ENCODE assay signal across 7 cellular contexts in genomic region chr11:46673713-46674462, GRCh38. TPM values are rescaled to one million over a fixed set of nuclear protein-coding genes. Genes with fewer than 3 reads are reported as not detected.
A peak's percentile ranks its signal among the peaks of the same experiment; 100 is the strongest.
DNase-seq lines count a peak whose midpoint lies in the region; ATAC-seq and TF ChIP-seq lines count a peak whose summit lies in the region.
"Had no signal": no experiment of that assay in that cellular context is flagged by ENCODE, and none has a peak within 500 bp of the region (broad histone marks: within the 10 kb centered on the region; RNA-seq: fewer than 3 reads in every experiment).

No MANE protein-coding gene starts in this region.

- peak overlapping the region; percentile 98 for H3K27ac Mint-ChIP-seq in WTC11

- peaks cover 0 to 85% (median 30%) of the 10 kb centered on the region in 9 donors for H3K36me3 ChIP-seq in heart right ventricle
- peaks cover 54 to 81% (median 79%) of the 10 kb centered on the region in 4 donors for H3K36me3 ChIP-seq in stomach

- POLR2A ChIA-PET in WTC11 (lab: Charles Lee) = interaction anchor here (0.6 to 1.2 kb wide), 3 partner anchors 20 to 24 kb away, joined by 3 read pairs; no protein-coding TSS in a partner anchor

- H3K4me3 ChIP-seq in heart right ventricle (no peak overlapping the region), stomach (no peak overlapping the region)

- TF ChIP-seq POLR2A in stomach (IDR thresholded peaks at IDR 0.05) = no peak

- H3K9me3 ChIP-seq in heart right ventricle (no peaks in the 10 kb centered on the region), stomach (no peaks in the 10 kb centered on the region)

- no peaks in the 10 kb centered on the region for H3K27me3 ChIP-seq in heart right ventricle
- no peaks in the 10 kb centered on the region for H3K27me3 ChIP-seq in stomach

- peaks cover 13 to 93% (median 50%) of the 10 kb centered on the region in 9 donors for H3K4me1 ChIP-seq in heart right ventricle
- peaks cover 22 to 85% (median 46%) of the 10 kb centered on the region in 4 donors for H3K4me1 ChIP-seq in stomach

- CTCF ChIA-PET in WTC11 (lab: Charles Lee) = interaction anchor here (0.9 to 2.0 kb wide), 5 partner anchors 27 to 479 kb away, joined by 3 to 7 read pairs (median 5); partner anchors contain the start of genes ARHGAP1, CHRM4 and ZNF408

- H3K27ac ChIP-seq in heart right ventricle (peak overlapping the region; percentile 67 to 88 (median 80)), stomach (peak overlapping the region; percentile 2 to 91 (median 84))

- WGBS in heart right ventricle, 2 donors = 81% methylated on average over 6 of the region's 6 CpGs
- 50 to 74% (median 67%) methylated on average over 3 to 6 of the region's 6 CpGs for WGBS in stomach, 5 donors

- H3K4me1 Mint-ChIP-seq in WTC11 = peaks cover 28% of the 10 kb centered on the region

- H3K9me3 Mint-ChIP-seq in WTC11 = no peaks in the 10 kb centered on the region

- no peak for ATAC-seq in WTC11
- ATAC-seq in heart right ventricle = peak in 2 of 8 donors; percentile 2 to 43

- TF ChIP-seq EP300 in stomach (IDR thresholded peaks at IDR 0.05) = no peak

- no peak for DNase-seq in WTC11 (ENCODE audit: low spot score)
- no peak for DNase-seq in heart right ventricle
- DNase-seq in stomach = no peak
- no peak for DNase-seq in EL
- DNase-seq in GM13976 (ENCODE audit: low spot score) = no peak
- DNase-seq: activated CD8-positive, alpha-beta memory T cell treated with anti-CD3 and anti-CD28 coated beads for 24 hours; NCI-H2227 treated with DMSO at 0.1 percent for 48 hours had no signal

- intact Hi-C loops in heart right ventricle (cut with DNase I) = no loop called here
- intact Hi-C loops in stomach (cut with DNase I; ENCODE audit: low total_unique reads) = no loop called here

- peaks cover 29% of the 10 kb centered on the region for H3K36me3 Mint-ChIP-seq in WTC11

- TF ChIP-seq CTCF in WTC11 (IDR thresholded peaks at IDR 0.05) (no peak), heart right ventricle (IDR thresholded peaks at IDR 0.05) (no peak), stomach (IDR thresholded peaks at IDR 0.05) (no peak), GM13976 (IDR thresholded peaks at IDR 0.05; ENCODE audit: borderline replicate concordance, control extremely low read depth, extremely low read depth, insufficient read depth, missing control alignments) (no peak)

- H3K4me3 Mint-ChIP-seq in WTC11 = peak overlapping the region; percentile 49

- in situ Hi-C loops in GM13976 (cut with MboI; ENCODE audit: low sequenced_read_pairs, unreplicated experiment) = no loop called here

- H3K27me3 Mint-ChIP-seq in WTC11 (ENCODE audit: low read depth) = no peaks in the 10 kb centered on the region

TF ChIP-seq in WTC11, 78 proteins besides CTCF, POLR2A, EP300 and RAD21 (continues in another document):
- TF ChIP-seq USF1 (CRISPR knock-in tag; IDR thresholded peaks at IDR 0.05) (no peak), ZNF416 (CRISPR knock-in tag; IDR thresholded peaks at IDR 0.05) (no peak), KAT7 (CRISPR knock-in tag; IDR thresholded peaks at IDR 0.05; ENCODE audit: borderline replicate concordance) (no peak), GABPB1 (CRISPR knock-in tag; IDR thresholded peaks at IDR 0.05) (no peak), ZNF232 (CRISPR knock-in tag; IDR thresholded peaks at IDR 0.05) (no peak), FOXP4 (CRISPR knock-in tag; IDR thresholded peaks at IDR 0.05) (no peak), PRRX2 (CRISPR knock-in tag; IDR thresholded peaks at IDR 0.05) (no peak)
- TF ChIP-seq, protein P1, sequence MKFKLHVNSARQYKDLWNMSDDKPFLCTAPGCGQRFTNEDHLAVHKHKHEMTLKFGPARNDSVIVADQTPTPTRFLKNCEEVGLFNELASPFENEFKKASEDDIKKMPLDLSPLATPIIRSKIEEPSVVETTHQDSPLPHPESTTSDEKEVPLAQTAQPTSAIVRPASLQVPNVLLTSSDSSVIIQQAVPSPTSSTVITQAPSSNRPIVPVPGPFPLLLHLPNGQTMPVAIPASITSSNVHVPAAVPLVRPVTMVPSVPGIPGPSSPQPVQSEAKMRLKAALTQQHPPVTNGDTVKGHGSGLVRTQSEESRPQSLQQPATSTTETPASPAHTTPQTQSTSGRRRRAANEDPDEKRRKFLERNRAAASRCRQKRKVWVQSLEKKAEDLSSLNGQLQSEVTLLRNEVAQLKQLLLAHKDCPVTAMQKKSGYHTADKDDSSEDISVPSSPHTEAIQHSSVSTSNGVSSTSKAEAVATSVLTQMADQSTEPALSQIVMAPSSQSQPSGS (CRISPR knock-in tag; IDR thresholded peaks at IDR 0.05; ENCODE audit: borderline replicate concordance, low read depth) = no peak
- TF ChIP-seq, protein P2, sequence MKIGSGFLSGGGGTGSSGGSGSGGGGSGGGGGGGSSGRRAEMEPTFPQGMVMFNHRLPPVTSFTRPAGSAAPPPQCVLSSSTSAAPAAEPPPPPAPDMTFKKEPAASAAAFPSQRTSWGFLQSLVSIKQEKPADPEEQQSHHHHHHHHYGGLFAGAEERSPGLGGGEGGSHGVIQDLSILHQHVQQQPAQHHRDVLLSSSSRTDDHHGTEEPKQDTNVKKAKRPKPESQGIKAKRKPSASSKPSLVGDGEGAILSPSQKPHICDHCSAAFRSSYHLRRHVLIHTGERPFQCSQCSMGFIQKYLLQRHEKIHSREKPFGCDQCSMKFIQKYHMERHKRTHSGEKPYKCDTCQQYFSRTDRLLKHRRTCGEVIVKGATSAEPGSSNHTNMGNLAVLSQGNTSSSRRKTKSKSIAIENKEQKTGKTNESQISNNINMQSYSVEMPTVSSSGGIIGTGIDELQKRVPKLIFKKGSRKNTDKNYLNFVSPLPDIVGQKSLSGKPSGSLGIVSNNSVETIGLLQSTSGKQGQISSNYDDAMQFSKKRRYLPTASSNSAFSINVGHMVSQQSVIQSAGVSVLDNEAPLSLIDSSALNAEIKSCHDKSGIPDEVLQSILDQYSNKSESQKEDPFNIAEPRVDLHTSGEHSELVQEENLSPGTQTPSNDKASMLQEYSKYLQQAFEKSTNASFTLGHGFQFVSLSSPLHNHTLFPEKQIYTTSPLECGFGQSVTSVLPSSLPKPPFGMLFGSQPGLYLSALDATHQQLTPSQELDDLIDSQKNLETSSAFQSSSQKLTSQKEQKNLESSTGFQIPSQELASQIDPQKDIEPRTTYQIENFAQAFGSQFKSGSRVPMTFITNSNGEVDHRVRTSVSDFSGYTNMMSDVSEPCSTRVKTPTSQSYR (CRISPR knock-in tag; IDR thresholded peaks at IDR 0.05) = no peak

RNA-seq across cellular contexts. Expression of gene ARHGAP1, which starts 26.5 kb away (rescaled TPM):
- total RNA-seq in WTC11 (2021) (45.1 to 53.0 TPM (median 45.9 TPM) in 3 replicates), heart right ventricle (100 to 1,000 TPM in 7 of 10 donors, 10 to 100 TPM in 3; 59.0 to 268 (median 140) TPM), stomach (10 to 100 TPM; 21.1 to 82.9 (median 35.6) TPM)
- polyA plus RNA-seq in heart right ventricle (10 to 100 TPM; 28.4 to 38.7 TPM), stomach (10 to 100 TPM; 21.2 to 29.3 (median 28.0) TPM)

RNA-seq across cellular contexts. Expression of gene ZNF408, which starts 26.9 kb away (rescaled TPM):
- total RNA-seq in WTC11 (2021) (13.3 to 16.0 TPM (median 15.2 TPM) in 3 replicates), heart right ventricle (1 to 10 TPM; 5.0 to 8.9 (median 6.7) TPM), stomach (10 to 100 TPM in 2 of 5 donors, 1 to 10 TPM in 3; 5.5 to 14.6 (median 6.5) TPM)
- polyA plus RNA-seq in heart right ventricle (1 to 10 TPM; 6.2 to 6.7 TPM), stomach (1 to 10 TPM; 7.2 to 8.6 (median 7.6) TPM)

RNA-seq across cellular contexts. Expression of gene F2, which starts 45.1 kb away (rescaled TPM):
- 0.50 to 0.82 TPM (median 0.73 TPM) in 3 replicates for total RNA-seq in WTC11 (2021)
- total RNA-seq in heart right ventricle = under 1 TPM in 2 of 10 donors, not detected in 8; 0.23 to 0.31 TPM
- polyA plus RNA-seq in heart right ventricle = under 1 TPM; 0.04 to 0.15 TPM
- total RNA-seq in stomach = under 1 TPM in 1 of 5 donors, not detected in 4; 0.92 TPM
- under 1 TPM in 2 of 3 donors, not detected in 1; 0.19 to 0.33 TPM for polyA plus RNA-seq in stomach

RNA-seq across cellular contexts. Expression of gene ATG13, which starts 56.5 kb away (rescaled TPM):
- 73.4 to 85.4 TPM (median 81.7 TPM) in 3 replicates for total RNA-seq in WTC11 (2021)
- 10 to 100 TPM; 35.7 to 50.6 (median 42.5) TPM for total RNA-seq in heart right ventricle
- polyA plus RNA-seq in heart right ventricle = 10 to 100 TPM; 25.8 to 28.6 TPM
- total RNA-seq in stomach = 100 to 1,000 TPM; 103 to 286 (median 115) TPM
- polyA plus RNA-seq in stomach = 10 to 100 TPM; 17.3 to 44.5 (median 42.5) TPM

RNA-seq across cellular contexts. Expression of gene HARBI1, which starts 56.9 kb away (rescaled TPM):
- 4.4 to 5.6 TPM (median 5.2 TPM) in 3 replicates for total RNA-seq in WTC11 (2021)
- total RNA-seq in heart right ventricle = 1 to 10 TPM; 2.6 to 4.4 (median 3.2) TPM
- polyA plus RNA-seq in heart right ventricle = 1 to 10 TPM; 1.7 to 2.5 TPM
- 1 to 10 TPM in 2 of 5 donors, not detected in 3; 1.0 to 3.7 TPM for total RNA-seq in stomach
- 1 to 10 TPM; 1.3 to 4.0 (median 2.3) TPM for polyA plus RNA-seq in stomach
